ENCODE assay signal across 22 cellular contexts in genomic region chr2:160226367-160226766, GRCh38. TPM values are rescaled to one million over a fixed set of nuclear protein-coding genes. Genes with fewer than 3 reads are reported as not detected.
A peak's percentile ranks its signal among the peaks of the same experiment; 100 is the strongest.
DNase-seq lines count a peak whose midpoint lies in the region; ATAC-seq and TF ChIP-seq lines count a peak whose summit lies in the region.
"Had no signal": no experiment of that assay in that cellular context is flagged by ENCODE, and none has a peak within 500 bp of the region (broad histone marks: within the 10 kb centered on the region; RNA-seq: fewer than 3 reads in every experiment).

No MANE protein-coding gene starts in this region.

- no peaks in the 10 kb centered on the region for H3K79me2 ChIP-seq in hepatocyte

- H3K9me3 Mint-ChIP-seq in Calu3 (ENCODE audit: low read depth, unreplicated experiment) (no peaks in the 10 kb centered on the region), WTC11 (no peaks in the 10 kb centered on the region), progenitor cell of endocrine pancreas (ENCODE audit: low read depth) (no peaks in the 10 kb centered on the region)
- H3K9me3 Mint-ChIP-seq: activated CD4-positive, alpha-beta T cell treated with anti-CD3 and anti-CD28 coated beads, Interleukin-2, amount 10 ng/mL, durations not matched to agents 24 days and 14 days; activated naive CD8-positive, alpha-beta T cell treated with anti-CD3 and anti-CD28 coated beads for 36 hours; activated T-helper 17 cell treated with anti-CD3 and anti-CD28 coated beads, Interleukin-2, amount 50 U/mL, for 72 hours had no signal

- H3K4me1 ChIP-seq in hepatocyte (ENCODE audit: insufficient read depth): peaks cover 74% of the 10 kb centered on the region

- ATAC-seq in WTC11 (peak; percentile 24; the same call in 1 of the 2 replicates), HG02678 (IDR thresholded peaks at IDR 0.05; ENCODE audit: unreplicated experiment) (no peak), GM19351 (IDR thresholded peaks at IDR 0.05; ENCODE audit: unreplicated experiment) (no peak)
- ATAC-seq: activated T-helper 17 cell treated with anti-CD3 and anti-CD28 coated beads, Interleukin-2, amount 50 U/mL, for 72 hours had no signal

- 79% methylated on average over 5 of the region's 5 CpGs for WGBS in hepatocyte (ENCODE audit: low lambda C conversion rate, missing lambda C conversion rate)

- DNase-seq in Calu3: no peak
- no peak for DNase-seq in WTC11 (ENCODE audit: low spot score)
- DNase-seq in hepatocyte (ENCODE audit: low spot score): no peak
- no peak for DNase-seq in progenitor cell of endocrine pancreas (ENCODE audit: low spot score, unreplicated experiment)
- no peak for DNase-seq in AG08396 (ENCODE audit: low spot score)
- DNase-seq in activated CD4-positive, alpha-beta T cell treated with anti-CD3 and anti-CD28 coated beads, Interleukin-2, amount 50 U/mL, for 4 hours: no peak
- DNase-seq: activated CD4-positive, alpha-beta T cell treated with anti-CD3 and anti-CD28 coated beads, Interleukin-2, amount 10 ng/mL, durations not matched to agents 24 days and 14 days; activated naive CD8-positive, alpha-beta T cell treated with anti-CD3 and anti-CD28 coated beads for 36 hours; C1 segment of cervical spinal cord; DMS153; GDM1; left ventricle myocardium inferior; NCI-H1930; SHP77; T-helper 1 cell had no signal

- H2AFZ ChIP-seq in hepatocyte: no peak overlapping the region

- CTCF ChIA-PET in Calu3 (lab: Charles Lee) (interaction anchor here (0.7 to 2.1 kb wide), 6 partner anchors 12 to 44 kb away, joined by 3 to 9 read pairs (median 4); no protein-coding TSS in a partner anchor), WTC11 (lab: Charles Lee) (interaction anchor here (0.8 to 2.1 kb wide), 3 partner anchors 25 to 838 kb away, joined by 4 to 9 read pairs (median 5); no protein-coding TSS in a partner anchor)

- H3K9me3 ChIP-seq in hepatocyte (ENCODE audit: low read depth): no peaks in the 10 kb centered on the region
- H3K9me3 ChIP-seq: left ventricle myocardium inferior had no signal

- H3K36me3 ChIP-seq in hepatocyte (replicated peaks; ENCODE audit: insufficient read depth, low read depth): no peaks in the 10 kb centered on the region
- H3K36me3 ChIP-seq: left ventricle myocardium inferior had no signal

- no peak for TF ChIP-seq CTCF in Calu3 (IDR thresholded peaks at IDR 0.05; ENCODE audit: unreplicated experiment)
- no peak for TF ChIP-seq CTCF in WTC11 (IDR thresholded peaks at IDR 0.05)
- TF ChIP-seq CTCF in hepatocyte (IDR thresholded peaks at IDR 0.05; ENCODE audit: poor library complexity): no peak
- no peak for TF ChIP-seq CTCF in progenitor cell of endocrine pancreas (IDR thresholded peaks at IDR 0.05; ENCODE audit: unreplicated experiment)

- peak overlapping the region; percentile 93 for H3K27ac ChIP-seq in hepatocyte
- H3K27ac ChIP-seq: KMS-11, left ventricle myocardium inferior had no signal

- POLR2A ChIA-PET in WTC11 (lab: Charles Lee): no interaction called here

- H3K4me3 Mint-ChIP-seq in Calu3 (ENCODE audit: low read depth, unreplicated experiment): no peak overlapping the region
- no peak overlapping the region for H3K4me3 Mint-ChIP-seq in WTC11
- H3K4me3 Mint-ChIP-seq in progenitor cell of endocrine pancreas (ENCODE audit: low read depth): no peak overlapping the region
- H3K4me3 Mint-ChIP-seq: activated CD4-positive, alpha-beta T cell treated with anti-CD3 and anti-CD28 coated beads, Interleukin-2, amount 10 ng/mL, durations not matched to agents 24 days and 14 days; activated naive CD8-positive, alpha-beta T cell treated with anti-CD3 and anti-CD28 coated beads for 36 hours; activated T-helper 17 cell treated with anti-CD3 and anti-CD28 coated beads, Interleukin-2, amount 50 U/mL, for 72 hours had no signal

- H4K20me1 ChIP-seq in hepatocyte (ENCODE audit: insufficient read depth, poor library complexity, severe bottlenecking): no peaks in the 10 kb centered on the region

- intact Hi-C loops in Calu3 (cut with micrococcal nuclease; ENCODE audit: unreplicated experiment): loop anchor here (1.0 to 10.0 kb wide), 3 partner anchors 18 to 168 kb away; no protein-coding TSS in a partner anchor

- peak overlapping the region; percentile 94 for H3K27ac Mint-ChIP-seq in Calu3 (ENCODE audit: unreplicated experiment)
- 0 out of 2 replicates have a peak overlapping the region, but pooled peaks have one; percentile 29 for H3K27ac Mint-ChIP-seq in WTC11
- H3K27ac Mint-ChIP-seq in progenitor cell of endocrine pancreas: peak overlapping the region; percentile 15
- H3K27ac Mint-ChIP-seq: activated CD4-positive, alpha-beta T cell treated with anti-CD3 and anti-CD28 coated beads, Interleukin-2, amount 10 ng/mL, durations not matched to agents 24 days and 14 days; activated naive CD8-positive, alpha-beta T cell treated with anti-CD3 and anti-CD28 coated beads for 36 hours; activated T-helper 17 cell treated with anti-CD3 and anti-CD28 coated beads, Interleukin-2, amount 50 U/mL, for 72 hours had no signal

- H3K4me3 ChIP-seq in hepatocyte: no peak overlapping the region
- H3K4me3 ChIP-seq: left ventricle myocardium inferior had no signal

- H3K36me3 Mint-ChIP-seq in Calu3 (ENCODE audit: insufficient read depth, unreplicated experiment) (peaks cover 39% of the 10 kb centered on the region), WTC11 (no peaks in the 10 kb centered on the region), progenitor cell of endocrine pancreas (ENCODE audit: insufficient read depth) (no peaks in the 10 kb centered on the region)
- H3K36me3 Mint-ChIP-seq: activated naive CD8-positive, alpha-beta T cell treated with anti-CD3 and anti-CD28 coated beads for 36 hours had no signal

- H3K4me2 ChIP-seq in hepatocyte: no peak overlapping the region
- H3K4me2 ChIP-seq: KMS-11 had no signal

- H3K27me3 ChIP-seq in hepatocyte: no peaks in the 10 kb centered on the region

- H3K4me1 Mint-ChIP-seq in Calu3 (ENCODE audit: low read depth, unreplicated experiment) (peaks cover 99% of the 10 kb centered on the region), WTC11 (peaks cover 7% of the 10 kb centered on the region), progenitor cell of endocrine pancreas (ENCODE audit: low read depth) (peaks cover 54% of the 10 kb centered on the region)

- no peaks in the 10 kb centered on the region for H3K27me3 Mint-ChIP-seq in Calu3 (ENCODE audit: unreplicated experiment)
- H3K27me3 Mint-ChIP-seq in WTC11 (ENCODE audit: low read depth): no peaks in the 10 kb centered on the region
- no peaks in the 10 kb centered on the region for H3K27me3 Mint-ChIP-seq in progenitor cell of endocrine pancreas

- BruUV-seq in Calu3 (replicated peaks; lab: Mats Ljungman, UMichigan): no TSS peak

- no peaks in the 10 kb centered on the region for H3K9me2 ChIP-seq in hepatocyte (replicated peaks; ENCODE audit: insufficient read depth)

TF ChIP-seq in WTC11, 78 proteins besides CTCF, POLR2A, EP300 and RAD21:
- no peak for TF ChIP-seq ARID4B (CRISPR knock-in tag; IDR thresholded peaks at IDR 0.05; ENCODE audit: borderline replicate concordance)
- no peak for TF ChIP-seq NFYB (CRISPR knock-in tag; conservative IDR thresholded peaks at IDR 0.05; ENCODE audit: low read depth)

RNA-seq across cellular contexts. Expression of gene ITGB6, which starts 26.3 kb away (rescaled TPM):
- total RNA-seq in Calu3 (2022) (50.0 and 84.8 TPM in 2 replicates), WTC11 (2021) (0.07 to 0.14 TPM in 2 of 3 replicates, not detected in the other), hepatocyte (37.4 and 41.1 TPM in 2 replicates), progenitor cell of endocrine pancreas (6.7 and 7.0 TPM in 2 replicates)
- polyA plus RNA-seq in hepatocyte: 20.3 and 21.0 TPM in 2 replicates
- total RNA-seq: A673; activated CD4-positive, alpha-beta T cell treated with anti-CD3 and anti-CD28 coated beads, Interleukin-2, amount 10 ng/mL, durations not matched to agents 24 days and 14 days; activated naive CD8-positive, alpha-beta T cell treated with anti-CD3 and anti-CD28 coated beads for 36 hours; activated T-helper 17 cell treated with anti-CD3 and anti-CD28 coated beads, Interleukin-2, amount 50 U/mL, for 72 hours; mononuclear cell; NCI-H460 had no signal

Comparison
In these comparisons a context has a peak if more than half of its experiments do, and no peak if none do; other contexts are left out.
1. H3K27ac Mint-ChIP-seq: peak in every context shown above with its lines; median percentile 94 in Calu3; 29 in WTC11; 15 in progenitor cell of endocrine pancreas.